14 cellular contexts compared by ENCODE assay signal in genomic region chr12:69024413-69024812, GRCh38.
DNase-seq lines count a peak whose midpoint lies in the region; ATAC-seq and TF ChIP-seq lines count a peak whose summit lies in the region.
"Had no signal": no experiment of that assay in that cellular context is flagged by ENCODE, and none has a peak within 500 bp of the region (broad histone marks: within the 10 kb centered on the region; RNA-seq: fewer than 3 reads in every experiment).

No MANE protein-coding gene starts in this region.

- peak overlapping the region in 3 of 4 donors; percentile 53 to 82 (median 75) for H3K27ac ChIP-seq in esophagus squamous epithelium
- H3K27ac ChIP-seq in mesenchymal stem cell (ENCODE audit: low read length, poor library complexity, severe bottlenecking), result no peak overlapping the region
- no peak overlapping the region for H3K27ac ChIP-seq in naive thymus-derived CD4-positive, alpha-beta T cell (ENCODE audit: low read depth, low read length)
- H3K27ac ChIP-seq in adrenal gland, result no peak overlapping the region
- H3K27ac ChIP-seq: psoas muscle, SJCRH30 had no signal

- no peak overlapping the region for H2AFZ ChIP-seq in mesenchymal stem cell (ENCODE audit: low read depth, low read length)

- no peak overlapping the region for H4K8ac ChIP-seq in mesenchymal stem cell (ENCODE audit: low read length)

- no peak overlapping the region for H3K18ac ChIP-seq in mesenchymal stem cell (ENCODE audit: low read depth in 1 of 2, low read length in 2 of 2)

- WGBS in esophagus squamous epithelium, 2 donors, result 32 to 40% methylated on average over 7 of the region's 7 CpGs
- WGBS in mesenchymal stem cell, result 84% methylated on average over 6 of the region's 7 CpGs
- WGBS in adrenal gland, 4 donors, result 80 to 88% (median 87%) methylated on average over 7 of the region's 7 CpGs

- in situ Hi-C loops in Caki2 (cut with HindIII; ENCODE audit: low pct_unique_long_range_greater_than_20kb, low sequenced_read_pairs), result no loop called here

- H2BK12ac ChIP-seq in mesenchymal stem cell (ENCODE audit: low read length in 2 of 2), result no peak overlapping the region

- no peak overlapping the region for H3K14ac ChIP-seq in mesenchymal stem cell (ENCODE audit: low read length in 2 of 2)

- no peak overlapping the region for H3K23ac ChIP-seq in mesenchymal stem cell (ENCODE audit: low read length in 2 of 2)

- no peaks in the 10 kb centered on the region for H3K79me1 ChIP-seq in mesenchymal stem cell (replicated peaks; ENCODE audit: low read length, poor library complexity, severe bottlenecking)

- TF ChIP-seq CTCF in esophagus squamous epithelium (IDR thresholded peaks at IDR 0.05) (no peak), adrenal gland (IDR thresholded peaks at IDR 0.05) (no peak)

- peaks cover 0 to 5% (median 0%) of the 10 kb centered on the region in 11 donors for H3K9me3 Mint-ChIP-seq in naive thymus-derived CD4-positive, alpha-beta T cell
- H3K9me3 Mint-ChIP-seq: activated naive CD4-positive, alpha-beta T cell treated with anti-CD3 and anti-CD28 coated beads, Interleukin-2, amount 50 U/mL, for 24 hours had no signal

- H3K27me3 Mint-ChIP-seq in naive thymus-derived CD4-positive, alpha-beta T cell, result peaks cover 0 to 24% (median 7%) of the 10 kb centered on the region in 5 donors

- H3K4me1 ChIP-seq in esophagus squamous epithelium (peaks cover 3 to 47% (median 12%) of the 10 kb centered on the region in 3 donors), mesenchymal stem cell (ENCODE audit: control insufficient read depth, insufficient read depth, low read depth, low read length) (peaks cover 8% of the 10 kb centered on the region), adrenal gland (replicated peaks in 1 of 2) (no peaks in the 10 kb centered on the region)
- H3K4me1 ChIP-seq in naive thymus-derived CD4-positive, alpha-beta T cell (ENCODE audit: control insufficient read depth in 2 of 2, insufficient read depth in 2 of 2, low read length in 2 of 2), result no peaks in the 10 kb centered on the region
- H3K4me1 ChIP-seq: psoas muscle, SJCRH30 had no signal

- H3K27me3 ChIP-seq in esophagus squamous epithelium (no peaks in the 10 kb centered on the region), mesenchymal stem cell (ENCODE audit: control insufficient read depth in 1 of 2, insufficient read depth in 1 of 2, low read length in 2 of 2) (no peaks in the 10 kb centered on the region), adrenal gland (no peaks in the 10 kb centered on the region)
- no peaks in the 10 kb centered on the region for H3K27me3 ChIP-seq in naive thymus-derived CD4-positive, alpha-beta T cell (ENCODE audit: control insufficient read depth in 2 of 2, insufficient read depth in 2 of 2, low read length in 2 of 2)
- H3K27me3 ChIP-seq: SJCRH30 had no signal

- H3K4me1 Mint-ChIP-seq in naive thymus-derived CD4-positive, alpha-beta T cell, result no peaks in the 10 kb centered on the region
- H3K4me1 Mint-ChIP-seq: activated naive CD4-positive, alpha-beta T cell treated with anti-CD3 and anti-CD28 coated beads, Interleukin-2, amount 50 U/mL, for 24 hours had no signal

- H2AK5ac ChIP-seq in mesenchymal stem cell (ENCODE audit: low read length, severe bottlenecking), result no peak overlapping the region

- H3K36me3 ChIP-seq in esophagus squamous epithelium, result no peaks in the 10 kb centered on the region
- H3K36me3 ChIP-seq in mesenchymal stem cell (ENCODE audit: control insufficient read depth in 1 of 2, insufficient read depth in 2 of 2, low read depth in 1 of 2, low read length in 2 of 2), result no peaks in the 10 kb centered on the region
- no peaks in the 10 kb centered on the region for H3K36me3 ChIP-seq in naive thymus-derived CD4-positive, alpha-beta T cell (ENCODE audit: control insufficient read depth in 2 of 3, insufficient read depth in 3 of 3, low read length in 3 of 3)
- no peaks in the 10 kb centered on the region for H3K36me3 ChIP-seq in adrenal gland (replicated peaks in 1 of 2)
- H3K36me3 ChIP-seq: SJCRH30 had no signal

- no peak for TF ChIP-seq POLR2A in esophagus squamous epithelium (IDR thresholded peaks at IDR 0.05)
- no peak for TF ChIP-seq POLR2A in adrenal gland (IDR thresholded peaks at IDR 0.05)

- no peak overlapping the region for H2BK15ac ChIP-seq in mesenchymal stem cell (ENCODE audit: low read depth, poor library complexity, severe bottlenecking)

- ATAC-seq in GM18511 (IDR thresholded peaks at IDR 0.05; ENCODE audit: unreplicated experiment), result no peak
- ATAC-seq in naive thymus-derived CD4-positive, alpha-beta T cell, result no peak

- CTCF ChIA-PET in naive thymus-derived CD4-positive, alpha-beta T cell (lab: Charles Lee), result no interaction called here

- H2BK120ac ChIP-seq in mesenchymal stem cell (ENCODE audit: low read depth, low read length), result no peak overlapping the region

- DNase-seq in Caki2 (ENCODE audit: low read depth) (peak; percentile 97), NCI-H748 treated with DMSO at 0.1 percent for 48 hours (lab: John Stamatoyannopoulos, UW) (peak; percentile 10), esophagus squamous epithelium (lab: John Stamatoyannopoulos, UW) (no peak), mesenchymal stem cell (no peak), NOMO-1 treated with dmso at 0.1 percent for 144 hours (lab: John Stamatoyannopoulos, UW; ENCODE audit: unreplicated experiment) (no peak), adrenal gland (no peak)
- DNase-seq in naive thymus-derived CD4-positive, alpha-beta T cell, result no peak
- DNase-seq: activated CD4-positive, alpha-beta T cell treated with anti-CD3 and anti-CD28 coated beads, Interleukin-2, amount 50 U/mL, for 1 hour; H9; NCI-H2081; psoas muscle; SJCRH30 had no signal

- H3K9ac ChIP-seq in mesenchymal stem cell (ENCODE audit: low read length), result peak overlapping the region; percentile 65

- no peak overlapping the region for H3K4me3 Mint-ChIP-seq in naive thymus-derived CD4-positive, alpha-beta T cell
- H3K4me3 Mint-ChIP-seq: activated naive CD4-positive, alpha-beta T cell treated with anti-CD3 and anti-CD28 coated beads, Interleukin-2, amount 50 U/mL, for 24 hours; H9 had no signal

- peak overlapping the region; percentile 22 for H3K4me2 ChIP-seq in mesenchymal stem cell (ENCODE audit: low read length, poor library complexity, severe bottlenecking)

- intact Hi-C loops in esophagus squamous epithelium (cut with DNase I) (no loop called here), adrenal gland (cut with DNase I) (no loop called here)
- intact Hi-C loops in naive thymus-derived CD4-positive, alpha-beta T cell (cut with micrococcal nuclease), result no loop called here

- H2BK5ac ChIP-seq in mesenchymal stem cell (ENCODE audit: low read depth, low read length, poor library complexity, severe bottlenecking), result no peak overlapping the region

- H3K4ac ChIP-seq in mesenchymal stem cell (ENCODE audit: low read depth in 1 of 2, low read length in 2 of 2), result no peak overlapping the region

- no peak overlapping the region for H3K4me3 ChIP-seq in esophagus squamous epithelium
- peak overlapping the region in 1 of 2 experiments; percentile 52 for H3K4me3 ChIP-seq in mesenchymal stem cell (ENCODE audit: insufficient read depth in 1 of 2, low read depth in 1 of 2, low read length in 2 of 2)
- H3K4me3 ChIP-seq in naive thymus-derived CD4-positive, alpha-beta T cell (ENCODE audit: low read length), result no peak overlapping the region
- no peak overlapping the region for H3K4me3 ChIP-seq in adrenal gland
- H3K4me3 ChIP-seq: psoas muscle, SJCRH30 had no signal

- peaks cover 0 to 5% (median 0%) of the 10 kb centered on the region in 5 donors for H3K36me3 Mint-ChIP-seq in naive thymus-derived CD4-positive, alpha-beta T cell

- no peak overlapping the region for H3K27ac Mint-ChIP-seq in naive thymus-derived CD4-positive, alpha-beta T cell
- H3K27ac Mint-ChIP-seq: activated naive CD4-positive, alpha-beta T cell treated with anti-CD3 and anti-CD28 coated beads, Interleukin-2, amount 50 U/mL, for 24 hours; H9 had no signal

- POLR2A ChIA-PET in naive thymus-derived CD4-positive, alpha-beta T cell (lab: Charles Lee), result no interaction called here

- H4K91ac ChIP-seq in mesenchymal stem cell (ENCODE audit: low read length), result no peak overlapping the region

- H3K9me3 ChIP-seq in esophagus squamous epithelium, result no peaks in the 10 kb centered on the region
- H3K9me3 ChIP-seq in mesenchymal stem cell (ENCODE audit: control insufficient read depth, low read length), result no peaks in the 10 kb centered on the region
- H3K9me3 ChIP-seq in naive thymus-derived CD4-positive, alpha-beta T cell (ENCODE audit: control insufficient read depth in 2 of 3, low read length in 3 of 3), result no peaks in the 10 kb centered on the region
- no peaks in the 10 kb centered on the region for H3K9me3 ChIP-seq in adrenal gland (replicated peaks in 1 of 3)
- H3K9me3 ChIP-seq: psoas muscle, SJCRH30 had no signal

Comparison
In these comparisons a context has a peak if more than half of its experiments do, and no peak if none do; other contexts are left out.
1. DNase-seq: peak in Caki2 (single experiment) and NCI-H748 treated with DMSO at 0.1 percent for 48 hours (single experiment); none in esophagus squamous epithelium (single experiment), mesenchymal stem cell (single experiment), NOMO-1 treated with dmso at 0.1 percent for 144 hours (single experiment), naive thymus-derived CD4-positive, alpha-beta T cell (0 of 9) and adrenal gland (0 of 7).
2. H3K27ac ChIP-seq: peak in esophagus squamous epithelium (3 of 4); none in mesenchymal stem cell (single experiment), naive thymus-derived CD4-positive, alpha-beta T cell (single experiment) and adrenal gland (0 of 5).